ENCODE assay signal across 16 cellular contexts in the genomic region with DNA sequence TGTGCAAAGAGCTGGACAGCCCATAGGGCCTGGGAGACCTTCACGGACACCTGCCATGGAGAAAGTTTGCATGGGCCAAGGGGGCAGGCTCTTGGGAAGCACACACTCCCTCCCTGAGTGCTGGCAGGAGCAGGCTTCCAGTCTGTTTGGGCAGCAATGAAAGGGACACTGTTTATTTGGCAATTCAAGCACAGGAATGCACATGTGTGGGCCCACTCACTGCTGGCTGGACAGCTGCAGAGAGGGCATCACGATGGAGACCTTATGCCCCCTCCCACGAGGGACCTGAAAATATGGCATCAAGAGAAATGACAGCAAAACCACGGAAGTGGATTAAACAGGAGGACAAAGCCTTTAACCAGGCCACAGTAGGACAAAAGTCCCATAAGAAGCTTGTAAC.
DNase-seq lines count a peak whose midpoint lies in the region; ATAC-seq and TF ChIP-seq lines count a peak whose summit lies in the region.
"Had no signal": no experiment of that assay in that cellular context is flagged by ENCODE, and none has a peak within 500 bp of the region (broad histone marks: within the 10 kb centered on the region; RNA-seq: fewer than 3 reads in every experiment).

No MANE protein-coding gene starts in this region.

- no peaks in the 10 kb centered on the region for H4K20me1 ChIP-seq in H9 (ENCODE audit: control insufficient read depth, insufficient read depth, insufficient read length)

- H3K56ac ChIP-seq in H9 (ENCODE audit: insufficient read length, low read depth, low read length), result no peak overlapping the region

- POLR2A ChIA-PET in CD4-positive, alpha-beta memory T cell (lab: Charles Lee; ENCODE audit: partially characterized antibody), result interaction anchor here (1.3 to 6.0 kb wide), 2 partner anchors 6 to 41 kb away, joined by 3 to 87 read pairs; no protein-coding TSS in a partner anchor

- no peaks in the 10 kb centered on the region for H3K27me3 Mint-ChIP-seq in CD4-positive, alpha-beta memory T cell
- H3K27me3 Mint-ChIP-seq in H9 (ENCODE audit: low read depth), result peaks cover 10% of the 10 kb centered on the region
- peaks cover 15% of the 10 kb centered on the region for H3K27me3 Mint-ChIP-seq in osteocyte (ENCODE audit: unreplicated experiment)
- no peaks in the 10 kb centered on the region for H3K27me3 Mint-ChIP-seq in activated T-cell treated with anti-CD3 and anti-CD28 coated beads, Interleukin-2, amount 50 U/mL, for 72 hours (ENCODE audit: low read depth)

- no peak overlapping the region for H3T11ph ChIP-seq in H9 (ENCODE audit: low read length)

- no peak overlapping the region for H4K8ac ChIP-seq in H9 (replicated peaks; ENCODE audit: insufficient read length, low read depth, low read length)

- no peak overlapping the region for H3K27ac ChIP-seq in CD4-positive, alpha-beta memory T cell (ENCODE audit: low read depth, low read length)
- no peak overlapping the region for H3K27ac ChIP-seq in H9 (ENCODE audit: insufficient read length, low read depth, low read length)

- H3K4me2 ChIP-seq in H9 (ENCODE audit: insufficient read depth, insufficient read length, low read length), result no peak overlapping the region

- H3K36me3 ChIP-seq in CD4-positive, alpha-beta memory T cell (ENCODE audit: insufficient read depth, low read length), result no peaks in the 10 kb centered on the region
- H3K36me3 ChIP-seq: BE2C, MG63 had no signal

- TF ChIP-seq CTCF in H9 (conservative IDR thresholded peaks at IDR 0.05), result no peak
- no peak for TF ChIP-seq CTCF in osteocyte (IDR thresholded peaks at IDR 0.05)

- no peak overlapping the region for H2BK15ac ChIP-seq in H9 (ENCODE audit: low read depth, low read length)

- no peak overlapping the region for H3K4ac ChIP-seq in H9 (ENCODE audit: low read depth, low read length)

- ATAC-seq in activated T-cell treated with anti-CD3 and anti-CD28 coated beads, Interleukin-2, amount 50 U/mL, for 72 hours (replicated peaks in 1 of 2), result no peak

- peaks cover 50% of the 10 kb centered on the region for H3K4me1 ChIP-seq in CD4-positive, alpha-beta memory T cell (ENCODE audit: insufficient read depth, low read length)
- H3K4me1 ChIP-seq in H9 (ENCODE audit: insufficient read depth, low read length), result no peaks in the 10 kb centered on the region
- H3K4me1 ChIP-seq: BE2C had no signal

- H4K91ac ChIP-seq in H9 (ENCODE audit: insufficient read length, low read depth, low read length), result no peak overlapping the region

- no peak overlapping the region for H3K18ac ChIP-seq in H9 (ENCODE audit: insufficient read length, low read depth, low read length)

- no peak overlapping the region for H2BK5ac ChIP-seq in H9 (ENCODE audit: insufficient read length, low read length)

- DNase-seq in CD4-positive, alpha-beta memory T cell, result no peak
- DNase-seq in H9 (peak; percentile 4), ecto neural progenitor cell (ENCODE audit: low spot score) (peak; percentile 21), osteocyte (ENCODE audit: extremely low spot score, unreplicated experiment) (peak; percentile 69), NOMO-1 (lab: John Stamatoyannopoulos, UW; ENCODE audit: unreplicated experiment in 2 of 2) (no peak), MV-4-11 (lab: John Stamatoyannopoulos, UW) (no peak)
- no peak for DNase-seq in activated T-cell treated with anti-CD3 and anti-CD28 coated beads, Interleukin-2, amount 50 U/mL, for 72 hours
- DNase-seq: BE2C, DMS153, EL, MG63, NCI-H1105 treated with DMSO at 0.1 percent for 48 hours, NCI-H187, NCI-H446 treated with DMSO at 0.1 percent for 48 hours, NCI-H748 treated with DMSO at 0.1 percent for 48 hours, Right ventricle myocardium superior had no signal

- peaks cover 4 to 6% of the 10 kb centered on the region in 2 donors for H3K36me3 Mint-ChIP-seq in CD4-positive, alpha-beta memory T cell
- no peaks in the 10 kb centered on the region for H3K36me3 Mint-ChIP-seq in H9 (ENCODE audit: insufficient read depth in 1 of 3, low read depth in 3 of 3)
- no peaks in the 10 kb centered on the region for H3K36me3 Mint-ChIP-seq in osteocyte (ENCODE audit: unreplicated experiment)
- peaks cover 6 to 7% of the 10 kb centered on the region in 2 donors for H3K36me3 Mint-ChIP-seq in activated T-cell treated with anti-CD3 and anti-CD28 coated beads, Interleukin-2, amount 50 U/mL, for 72 hours (ENCODE audit: insufficient read depth in 2 of 2)

- H3K4me1 Mint-ChIP-seq in CD4-positive, alpha-beta memory T cell, result peaks cover 37 to 65% (median 51%) of the 10 kb centered on the region in 4 donors
- H3K4me1 Mint-ChIP-seq in H9 (peaks cover 8 to 12% of the 10 kb centered on the region in 2 experiments), osteocyte (ENCODE audit: unreplicated experiment) (peaks cover 21% of the 10 kb centered on the region)
- H3K4me1 Mint-ChIP-seq in activated T-cell treated with anti-CD3 and anti-CD28 coated beads, Interleukin-2, amount 50 U/mL, for 72 hours (ENCODE audit: low read depth), result peaks cover 63% of the 10 kb centered on the region

- H2BK120ac ChIP-seq in H9 (ENCODE audit: low read depth, low read length, poor library complexity, severe bottlenecking), result no peak overlapping the region

- H3K27ac Mint-ChIP-seq in CD4-positive, alpha-beta memory T cell, result peak overlapping the region in 4 of 7 donors; percentile 21 to 48 (median 38)
- H3K27ac Mint-ChIP-seq in H9 (no peak overlapping the region), osteocyte (ENCODE audit: unreplicated experiment) (no peak overlapping the region)
- no peak overlapping the region for H3K27ac Mint-ChIP-seq in activated T-cell treated with anti-CD3 and anti-CD28 coated beads, Interleukin-2, amount 50 U/mL, for 72 hours

- no CpG with 5 or more reads among the region's 4 CpGs for WGBS in H9 (ENCODE audit: extremely low coverage, insufficient read length, low lambda C conversion rate)

- H3K79me1 ChIP-seq in H9 (ENCODE audit: insufficient read depth, low read depth, low read length, poor library complexity, severe bottlenecking), result no peaks in the 10 kb centered on the region

- H3K9me3 ChIP-seq in CD4-positive, alpha-beta memory T cell (ENCODE audit: control insufficient read depth in 1 of 2, low read length in 2 of 2), result no peaks in the 10 kb centered on the region
- H3K9me3 ChIP-seq in H9 (ENCODE audit: control insufficient read depth, low read depth, low read length), result no peaks in the 10 kb centered on the region
- H3K9me3 ChIP-seq: BE2C, MG63 had no signal

- H2AFZ ChIP-seq in H9 (ENCODE audit: low read length), result no peak overlapping the region

- no peak overlapping the region for H2AK5ac ChIP-seq in H9 (ENCODE audit: insufficient read length, low read length)

- peaks cover 0 to 2% (median 0%) of the 10 kb centered on the region in 8 donors for H3K9me3 Mint-ChIP-seq in CD4-positive, alpha-beta memory T cell
- H3K9me3 Mint-ChIP-seq in H9 (no peaks in the 10 kb centered on the region), osteocyte (ENCODE audit: unreplicated experiment) (no peaks in the 10 kb centered on the region)
- H3K9me3 Mint-ChIP-seq in activated T-cell treated with anti-CD3 and anti-CD28 coated beads, Interleukin-2, amount 50 U/mL, for 72 hours, result peaks cover 0 to 9% of the 10 kb centered on the region in 2 donors

- CTCF ChIA-PET in CD4-positive, alpha-beta memory T cell (lab: Charles Lee; ENCODE audit: partially characterized antibody), result interaction anchor here (1.1 to 14.4 kb wide), 5 partner anchors 12 to 146 kb away, joined by 3 to 115 read pairs (median 5); no protein-coding TSS in a partner anchor

- intact Hi-C loops in CD4-positive, alpha-beta memory T cell (cut with micrococcal nuclease), result no loop called here

- H4K5ac ChIP-seq in H9 (ENCODE audit: insufficient read length, low read depth, low read length), result no peak overlapping the region

- H3K79me2 ChIP-seq in H9 (ENCODE audit: insufficient read depth, low read length), result no peaks in the 10 kb centered on the region

- no peak overlapping the region for H3K9ac ChIP-seq in H9 (ENCODE audit: extremely low read depth, insufficient read length, low read length)

- H3K27me3 ChIP-seq in CD4-positive, alpha-beta memory T cell (ENCODE audit: insufficient read depth, low read length), result no peaks in the 10 kb centered on the region
- no peaks in the 10 kb centered on the region for H3K27me3 ChIP-seq in H9 (ENCODE audit: insufficient read depth, low read length)
- H3K27me3 ChIP-seq: BE2C, MG63 had no signal

- no peak overlapping the region for H3K4me3 ChIP-seq in CD4-positive, alpha-beta memory T cell (ENCODE audit: low read length in 2 of 2)
- H3K4me3 ChIP-seq: MG63 had no signal

- H2BK12ac ChIP-seq in H9 (ENCODE audit: insufficient read length, low read depth, low read length), result no peak overlapping the region

- no peak overlapping the region for H3K23ac ChIP-seq in H9 (ENCODE audit: insufficient read length, low read depth, low read length)

- H2BK20ac ChIP-seq in H9 (ENCODE audit: low read depth, low read length, poor library complexity, severe bottlenecking), result no peak overlapping the region

- H3K23me2 ChIP-seq in H9 (ENCODE audit: insufficient read length, low read depth, low read length, poor library complexity, severe bottlenecking), result no peaks in the 10 kb centered on the region

- no peak overlapping the region for H3K4me3 Mint-ChIP-seq in CD4-positive, alpha-beta memory T cell
- no peak overlapping the region for H3K4me3 Mint-ChIP-seq in H9
- H3K4me3 Mint-ChIP-seq in osteocyte (ENCODE audit: unreplicated experiment), result no peak overlapping the region
- no peak overlapping the region for H3K4me3 Mint-ChIP-seq in activated T-cell treated with anti-CD3 and anti-CD28 coated beads, Interleukin-2, amount 50 U/mL, for 72 hours

- no peak overlapping the region for H3K14ac ChIP-seq in H9 (ENCODE audit: insufficient read depth, low read length)

Comparison
In these comparisons a context has a peak if more than half of its experiments do, and no peak if none do; other contexts are left out.
1. DNase-seq: peak in H9 (single experiment), ecto neural progenitor cell (single experiment) and osteocyte (single experiment); none in CD4-positive, alpha-beta memory T cell (0 of 5), activated T-cell treated with anti-CD3 and anti-CD28 coated beads, Interleukin-2, amount 50 U/mL, for 72 hours (0 of 2), NOMO-1 (0 of 2) and MV-4-11 (single experiment).
2. H3K27ac Mint-ChIP-seq: peak in CD4-positive, alpha-beta memory T cell (4 of 7); none in H9 (0 of 3), osteocyte (single experiment) and activated T-cell treated with anti-CD3 and anti-CD28 coated beads, Interleukin-2, amount 50 U/mL, for 72 hours (single experiment).